ENCODE assay signal across 8 cellular contexts in genomic region chr21:34886554-34887385, GRCh38.
DNase-seq lines count a peak whose midpoint lies in the region; ATAC-seq and TF ChIP-seq lines count a peak whose summit lies in the region.

No MANE protein-coding gene starts in this region.

- no peak for ATAC-seq in naive B cell (ENCODE audit: low read depth in 2 of 2)
- no peak for ATAC-seq in aorta (ENCODE audit: low FRiP score)
- no peak for ATAC-seq in HG02981 (IDR thresholded peaks at IDR 0.05; ENCODE audit: unreplicated experiment)

- peak overlapping the region; percentile 52 to 97 (median 72) for H3K27ac Mint-ChIP-seq in naive B cell

- no peak for TF ChIP-seq CTCF in WI38 (IDR thresholded peaks at IDR 0.05; ENCODE audit: low read depth, low read length)

- H3K27me3 ChIP-seq in aorta (ENCODE audit: control insufficient read depth in 1 of 2, insufficient read depth in 2 of 2, low read length in 1 of 2): no peaks in the 10 kb centered on the region

- H3K27ac ChIP-seq in epithelial cell of prostate (peak overlapping the region; percentile 97), aorta (ENCODE audit: low read depth in 1 of 2, low read length in 2 of 2) (peak overlapping the region in 1 of 2 donors; percentile 6)

- H3K27me3 Mint-ChIP-seq in naive B cell: no peaks in the 10 kb centered on the region

- peaks cover 34 to 67% (median 61%) of the 10 kb centered on the region in 3 donors for H3K4me1 Mint-ChIP-seq in naive B cell

- peak overlapping the region; percentile 77 to 99 (median 92) for H3K4me3 Mint-ChIP-seq in naive B cell

- no peaks in the 10 kb centered on the region for H3K9me3 ChIP-seq in aorta (ENCODE audit: control insufficient read depth, low read length)

- peaks cover 0 to 2% of the 10 kb centered on the region in 2 donors for H3K4me1 ChIP-seq in aorta (ENCODE audit: control insufficient read depth in 1 of 2, insufficient read depth in 2 of 2, low read length in 2 of 2)

- DNase-seq in NCI-H146 (lab: John Stamatoyannopoulos, UW) (peak; percentile 45), NCI-H146 treated with DMSO at 0.1 percent for 48 hours (lab: John Stamatoyannopoulos, UW; ENCODE audit: unreplicated experiment) (no peak), epithelial cell of prostate (ENCODE audit: low read depth, low spot score) (no peak), naive B cell (peak; percentile 45), aorta (peak; percentile 64 to 80)
- DNase-seq in effector CD4-positive, alpha-beta T cell: no peak

- H3K4me3 ChIP-seq in WI38 (ENCODE audit: low read depth, low read length) (peak overlapping the region; percentile 67), aorta (ENCODE audit: low read length in 2 of 2) (peak overlapping the region; percentile 22 to 32)

- intact Hi-C loops in aorta (cut with DNase I): loop anchor here (5.0 to 10.0 kb wide), 8 partner anchors 79 to 1138 kb away; no protein-coding TSS in a partner anchor

- WGBS in aorta, 2 donors: 2 to 4% methylated on average over 57 to 64 of the region's 64 CpGs

- peaks cover 0 to 6% of the 10 kb centered on the region in 2 donors for H3K36me3 Mint-ChIP-seq in naive B cell

- H3K9me3 Mint-ChIP-seq in naive B cell: no peaks in the 10 kb centered on the region

- H3K36me3 ChIP-seq in aorta (ENCODE audit: control insufficient read depth in 1 of 2, insufficient read depth in 2 of 2, low read length in 1 of 2): no peaks in the 10 kb centered on the region

Comparison
In these comparisons a context has a peak if more than half of its experiments do, and no peak if none do; other contexts are left out.
1. DNase-seq: peak in NCI-H146 (single experiment), naive B cell (single experiment) and aorta (2 of 2); none in NCI-H146 treated with DMSO at 0.1 percent for 48 hours (single experiment), epithelial cell of prostate (single experiment) and effector CD4-positive, alpha-beta T cell (single experiment).